ENCODE assay signal across 24 cellular contexts in genomic region chr3:127620637-127621375, GRCh38. TPM values are rescaled to one million over a fixed set of nuclear protein-coding genes. Genes with fewer than 3 reads are reported as not detected.
DNase-seq lines count a peak whose midpoint lies in the region; ATAC-seq, FAIRE-seq and TF ChIP-seq lines count a peak whose summit lies in the region.
"Had no signal": no experiment of that assay in that cellular context is flagged by ENCODE, and none has a peak within 500 bp of the region (broad histone marks: within the 10 kb centered on the region; RNA-seq: fewer than 3 reads in every experiment).

No MANE protein-coding gene starts in this region.

- TF ChIP-seq EP300 in HepG2 (IDR thresholded peaks at IDR 0.05; ENCODE audit: low read depth in 2 of 2, low read length in 2 of 2) (no peak), HepG2 (CRISPR knock-in tag; IDR thresholded peaks at IDR 0.05; ENCODE audit: borderline replicate concordance) (no peak)

- H4K91ac ChIP-seq in neuronal stem cell (ENCODE audit: low read depth, low read length, poor library complexity) = no peak overlapping the region

- H2BK5ac ChIP-seq in neuronal stem cell (ENCODE audit: low read length) = no peak overlapping the region

- H2AK5ac ChIP-seq in neuronal stem cell (ENCODE audit: low read depth, low read length) = no peak overlapping the region

- TF ChIP-seq POLR2A in HepG2 (IDR thresholded peaks at IDR 0.05; ENCODE audit: insufficient read depth in 1 of 2, low read depth in 2 of 2, low read length in 2 of 2) (no peak), right lobe of liver (IDR thresholded peaks at IDR 0.05) (no peak), GM12891 (IDR thresholded peaks at IDR 0.05; ENCODE audit: low read depth, low read length) (no peak; the same call in 1 of the 2 replicates)

- TF ChIP-seq RAD21 in HepG2 (CRISPR knock-in tag; IDR thresholded peaks at IDR 0.05) = no peak

- no peak overlapping the region for H3K9ac ChIP-seq in HepG2 (ENCODE audit: insufficient read depth, low read depth, low read length)
- peak overlapping the region; percentile 71 for H3K9ac ChIP-seq in neuronal stem cell (ENCODE audit: low read depth, low read length, poor library complexity)

- H2AFZ ChIP-seq in HepG2 (ENCODE audit: low read length) (no peak overlapping the region), neuronal stem cell (ENCODE audit: low read length) (no peak overlapping the region)
- H2AFZ ChIP-seq: GM23338 had no signal

- CTCF ChIA-PET in HepG2 (lab: Yijun Ruan, JAX; ENCODE audit: low intra/inter-chr PET ratio, low total read pairs) = no interaction called here

- no peak for DNase-seq in HepG2 (ENCODE audit: low spot score)
- DNase-seq in right lobe of liver = no peak
- DNase-seq in bronchial epithelial cell (ENCODE audit: low read depth) = no peak
- no peak for DNase-seq in neuronal stem cell (ENCODE audit: low spot score)
- DNase-seq in SKM-1 (lab: John Stamatoyannopoulos, UW; ENCODE audit: unreplicated experiment) = no peak
- DNase-seq in GM12891 (ENCODE audit: insufficient read length, low spot score) = no peak
- DNase-seq: ACHN; BE2C; C1 segment of cervical spinal cord; CD4-positive, CD25-positive, alpha-beta regulatory T cell; CD8-positive, alpha-beta memory T cell; COR-L47; DMS 273 treated with DMSO at 0.1 percent for 48 hours; DMS53; DND-41; EL; H7; HFFc6; IMR-90; KBM-7 had no signal

- H3K27me3 ChIP-seq in HepG2 (ENCODE audit: control insufficient read depth in 1 of 2, insufficient read depth in 2 of 2, low read length in 2 of 2) (no peaks in the 10 kb centered on the region), right lobe of liver (no peaks in the 10 kb centered on the region), bronchial epithelial cell (ENCODE audit: control insufficient read depth, insufficient read depth, low read length) (no peaks in the 10 kb centered on the region), neuronal stem cell (ENCODE audit: control insufficient read depth in 3 of 3, insufficient read depth in 3 of 3, low read depth in 1 of 3, low read length in 3 of 3) (no peaks in the 10 kb centered on the region)
- H3K27me3 ChIP-seq: BE2C had no signal

- TF ChIP-seq CTCF in HepG2 (CRISPR knock-in tag; IDR thresholded peaks at IDR 0.05) = no peak
- TF ChIP-seq CTCF in right lobe of liver (IDR thresholded peaks at IDR 0.05) = no peak
- no peak for TF ChIP-seq CTCF in bronchial epithelial cell (IDR thresholded peaks at IDR 0.05; ENCODE audit: insufficient read depth, low read length, severe bottlenecking)

- BruUV-seq in HepG2 (replicated peaks; lab: Mats Ljungman, UMichigan) = no TSS peak

- FAIRE-seq in HepG2 (lab: Jason Lieb, UNC) = no peak
- peak; percentile 92 for FAIRE-seq in bronchial epithelial cell (lab: Jason Lieb, UNC)
- FAIRE-seq in GM12891 (lab: Jason Lieb, UNC) = no peak
- FAIRE-seq: A204.1 had no signal

- no peaks in the 10 kb centered on the region for H3K9me3 ChIP-seq in HepG2 (ENCODE audit: low read length)
- no peaks in the 10 kb centered on the region for H3K9me3 ChIP-seq in right lobe of liver
- peaks cover 0 to 4% of the 10 kb centered on the region in 2 donors for H3K9me3 ChIP-seq in neuronal stem cell (replicated peaks in 1 of 2; ENCODE audit: control insufficient read depth in 2 of 2, insufficient read depth in 1 of 2, low read depth in 1 of 2, low read length in 2 of 2)
- H3K9me3 ChIP-seq: BE2C had no signal

- peaks cover 30 to 60% of the 10 kb centered on the region in 2 experiments for H3K36me3 ChIP-seq in HepG2 (replicated peaks in 1 of 2; ENCODE audit: control insufficient read depth in 1 of 2, insufficient read depth in 2 of 2, low read length in 2 of 2)
- H3K36me3 ChIP-seq in right lobe of liver = no peaks in the 10 kb centered on the region
- peaks cover 7% of the 10 kb centered on the region for H3K36me3 ChIP-seq in bronchial epithelial cell (ENCODE audit: control insufficient read depth, insufficient read depth, low read length)
- peaks cover 67 to 76% of the 10 kb centered on the region in 2 donors for H3K36me3 ChIP-seq in neuronal stem cell (replicated peaks in 1 of 2; ENCODE audit: control insufficient read depth in 2 of 2, insufficient read depth in 2 of 2, low read length in 2 of 2)

- peaks cover 8% of the 10 kb centered on the region for H3K79me1 ChIP-seq in neuronal stem cell (ENCODE audit: low read depth, low read length)

- intact Hi-C loops in HepG2 (cut with micrococcal nuclease; ENCODE audit: unreplicated experiment) = no loop called here
- intact Hi-C loops in right lobe of liver (cut with DNase I) = no loop called here

- WGBS in HepG2 (ENCODE audit: low lambda C conversion rate) = 98% methylated on average over 32 of the region's 32 CpGs
- 98% methylated on average over 18 of the region's 32 CpGs for WGBS in right lobe of liver (ENCODE audit: insufficient coverage, low coverage, low lambda C conversion rate, missing lambda C conversion rate)
- no CpG with 5 or more reads among the region's 32 CpGs for WGBS in neuronal stem cell (ENCODE audit: extremely low coverage in 2 of 2, insufficient read length in 2 of 2, insufficient replicate concordance in 1 of 2), 2 donors

- H2BK12ac ChIP-seq in neuronal stem cell (ENCODE audit: low read length) = no peak overlapping the region

- POLR2A ChIA-PET in HepG2 (lab: Yijun Ruan, JAX) = no interaction called here

- H3K18ac ChIP-seq in neuronal stem cell (ENCODE audit: low read length) = no peak overlapping the region

- H3K4me3 ChIP-seq in HepG2 (replicated peaks in 1 of 3; ENCODE audit: insufficient read depth in 1 of 3, low read depth in 2 of 3, low read length in 3 of 3) (no peak overlapping the region), right lobe of liver (no peak overlapping the region), bronchial epithelial cell (ENCODE audit: low read depth, low read length) (no peak overlapping the region), neuronal stem cell (ENCODE audit: low read length in 2 of 2) (no peak overlapping the region)
- H3K4me3 ChIP-seq: GM23338 had no signal

- no peak for ATAC-seq in HepG2
- ATAC-seq in right lobe of liver = no peak
- ATAC-seq in HG02938 (IDR thresholded peaks at IDR 0.05; ENCODE audit: unreplicated experiment) = no peak
- ATAC-seq: GM23338, HCT116 had no signal

- no peak overlapping the region for H3K4ac ChIP-seq in neuronal stem cell (ENCODE audit: low read length)

- H3K79me2 ChIP-seq in HepG2 (ENCODE audit: insufficient read depth, low read length) = no peaks in the 10 kb centered on the region

- no peaks in the 10 kb centered on the region for H3K4me1 ChIP-seq in HepG2 (ENCODE audit: insufficient read depth, low read length)
- H3K4me1 ChIP-seq in right lobe of liver = no peaks in the 10 kb centered on the region
- no peaks in the 10 kb centered on the region for H3K4me1 ChIP-seq in neuronal stem cell (ENCODE audit: control insufficient read depth in 2 of 2, insufficient read depth in 1 of 2, low read depth in 1 of 2, low read length in 2 of 2)
- H3K4me1 ChIP-seq: BE2C had no signal

- H3K27ac ChIP-seq in HepG2 (ENCODE audit: extremely low read length, insufficient read depth, low read length) (no peak overlapping the region), right lobe of liver (no peak overlapping the region), neuronal stem cell (replicated peaks; ENCODE audit: low read length) (no peak overlapping the region)

- no peak overlapping the region for H2BK15ac ChIP-seq in neuronal stem cell (ENCODE audit: low read length)

- no peak overlapping the region for H3K14ac ChIP-seq in neuronal stem cell (ENCODE audit: low read length)

- no peak overlapping the region for H4K8ac ChIP-seq in neuronal stem cell (ENCODE audit: low read depth, low read length)

- H3K23ac ChIP-seq in neuronal stem cell (ENCODE audit: low read depth, low read length, poor library complexity) = no peak overlapping the region

- in situ Hi-C loops in HepG2 (cut with HindIII; ENCODE audit: extremely low pct_ligation_motif_present, low pct_unique_long_range_greater_than_20kb) = no loop called here

- H2BK120ac ChIP-seq in neuronal stem cell (ENCODE audit: low read depth, low read length) = no peak overlapping the region

- H3K4me2 ChIP-seq in HepG2 (ENCODE audit: low read depth, low read length) (no peak overlapping the region), neuronal stem cell (ENCODE audit: insufficient read depth, low read length, poor library complexity, severe bottlenecking) (no peak overlapping the region)
- H3K4me2 ChIP-seq: GM23338 had no signal

- H4K20me1 ChIP-seq in HepG2 (ENCODE audit: insufficient read depth, low read length) = no peaks in the 10 kb centered on the region

RNA-seq across cellular contexts. Expression of gene PODXL2, which starts 8.2 kb away (rescaled TPM):
- total RNA-seq in HepG2 (2016; rRNA removed; fragmentation: Illumina TruSeq; extraction: Trizol) (13.5 and 25.1 TPM in 2 replicates), right lobe of liver (1 to 10 TPM in 1 of 6 experiments, under 1 TPM in 5; 0.19 to 1.6 (median 0.63) TPM), bronchial epithelial cell (1.8 and 3.4 TPM in 2 replicates)
- 11.1 and 12.1 TPM in 2 replicates for total RNA-seq in HepG2 (2016; cell fraction: cytosol; rRNA removed; fragmentation: Illumina TruSeq; extraction: Trizol; ENCODE audit: low read depth)
- 12.9 and 25.2 TPM in 2 replicates for total RNA-seq in HepG2 (2016; cell fraction: insoluble cytoplasmic fraction; rRNA removed; fragmentation: Illumina TruSeq; extraction: Trizol)
- 17.4 and 19.2 TPM in 2 replicates for total RNA-seq in HepG2 (2016; cell fraction: membrane; rRNA removed; fragmentation: Illumina TruSeq; extraction: Trizol)
- 22.7 and 24.9 TPM in 2 replicates for total RNA-seq in HepG2 (2016; cell fraction: nucleus; rRNA removed; fragmentation: Illumina TruSeq; extraction: Trizol)
- 20.4 and 31.7 TPM in 2 replicates for polyA plus RNA-seq in HepG2 (2011; rRNA removed)
- polyA plus RNA-seq in HepG2 (2011; cell fraction: cytosol; rRNA removed) = 24.7 and 33.2 TPM in 2 replicates
- polyA plus RNA-seq in HepG2 (2011; cell fraction: nucleus; rRNA removed) = 25.3 and 29.3 TPM in 2 replicates
- 12.3 and 15.4 TPM in 2 replicates for polyA plus RNA-seq in HepG2 (2012)
- 13.5 and 14.7 TPM in 2 replicates for polyA plus RNA-seq in HepG2 (2016; cell fraction: cytosol; fragmentation: Illumina TruSeq; extraction: Trizol; ENCODE audit: low read depth)
- 12.3 and 15.0 TPM in 2 replicates for polyA plus RNA-seq in HepG2 (2016; cell fraction: insoluble cytoplasmic fraction; fragmentation: Illumina TruSeq; extraction: Trizol; ENCODE audit: low read depth)
- 18.5 and 19.8 TPM in 2 replicates for polyA plus RNA-seq in HepG2 (2016; cell fraction: membrane; fragmentation: Illumina TruSeq; extraction: Trizol; ENCODE audit: low read depth)
- 39.4 and 41.1 TPM in 2 replicates for polyA plus RNA-seq in HepG2 (2016; cell fraction: nucleus; fragmentation: Illumina TruSeq; extraction: Trizol; ENCODE audit: insufficient read depth, low read depth)
- polyA minus RNA-seq in HepG2 (2011; rRNA and poly(A)+ RNA removed; ENCODE audit: low replicate concordance) = 19.7 and 24.8 TPM in 2 replicates
- polyA minus RNA-seq in HepG2 (2011; cell fraction: cytosol; rRNA and poly(A)+ RNA removed) = 10.5 and 11.6 TPM in 2 replicates
- 5.3 and 7.3 TPM in 2 replicates for polyA minus RNA-seq in HepG2 (2011; cell fraction: nucleus; rRNA and poly(A)+ RNA removed)
- polyA plus RNA-seq in neuronal stem cell (2013, experiment 1 of 2) = 26.3 TPM
- 24.4 TPM for polyA plus RNA-seq in neuronal stem cell (2013, experiment 2 of 2)
- polyA plus RNA-seq in GM12891 (2012; ENCODE audit: low read depth, missing spikeins) = 4.0 TPM

RNA-seq across cellular contexts. Expression of gene MCM2, which starts 22.6 kb away (rescaled TPM):
- 133 and 134 TPM in 2 replicates for total RNA-seq in HepG2 (2016; rRNA removed; fragmentation: Illumina TruSeq; extraction: Trizol)
- 22.3 and 24.9 TPM in 2 replicates for total RNA-seq in HepG2 (2016; cell fraction: cytosol; rRNA removed; fragmentation: Illumina TruSeq; extraction: Trizol; ENCODE audit: low read depth)
- total RNA-seq in HepG2 (2016; cell fraction: insoluble cytoplasmic fraction; rRNA removed; fragmentation: Illumina TruSeq; extraction: Trizol) = 115 and 130 TPM in 2 replicates
- 33.8 and 39.4 TPM in 2 replicates for total RNA-seq in HepG2 (2016; cell fraction: membrane; rRNA removed; fragmentation: Illumina TruSeq; extraction: Trizol)
- 68.8 and 75.2 TPM in 2 replicates for total RNA-seq in HepG2 (2016; cell fraction: nucleus; rRNA removed; fragmentation: Illumina TruSeq; extraction: Trizol)
- 34.3 and 43.5 TPM in 2 replicates for polyA plus RNA-seq in HepG2 (2011; rRNA removed)
- polyA plus RNA-seq in HepG2 (2011; cell fraction: cytosol; rRNA removed) = 28.9 and 46.8 TPM in 2 replicates
- polyA plus RNA-seq in HepG2 (2011; cell fraction: nucleus; rRNA removed) = 34.6 and 57.1 TPM in 2 replicates
- 19.7 and 32.1 TPM in 2 replicates for polyA plus RNA-seq in HepG2 (2012)
- 7.2 and 8.0 TPM in 2 replicates for polyA plus RNA-seq in HepG2 (2016; cell fraction: cytosol; fragmentation: Illumina TruSeq; extraction: Trizol; ENCODE audit: low read depth)
- 74.7 and 93.0 TPM in 2 replicates for polyA plus RNA-seq in HepG2 (2016; cell fraction: insoluble cytoplasmic fraction; fragmentation: Illumina TruSeq; extraction: Trizol; ENCODE audit: low read depth)
- 14.0 and 16.6 TPM in 2 replicates for polyA plus RNA-seq in HepG2 (2016; cell fraction: membrane; fragmentation: Illumina TruSeq; extraction: Trizol; ENCODE audit: low read depth)
- polyA plus RNA-seq in HepG2 (2016; cell fraction: nucleus; fragmentation: Illumina TruSeq; extraction: Trizol; ENCODE audit: insufficient read depth, low read depth) = 65.8 and 73.2 TPM in 2 replicates
- 166 and 435 TPM in 2 replicates for polyA minus RNA-seq in HepG2 (2011; rRNA and poly(A)+ RNA removed; ENCODE audit: low replicate concordance)
- polyA minus RNA-seq in HepG2 (2011; cell fraction: cytosol; rRNA and poly(A)+ RNA removed) = 38.0 and 60.1 TPM in 2 replicates
- 20.4 and 28.2 TPM in 2 replicates for polyA minus RNA-seq in HepG2 (2011; cell fraction: nucleus; rRNA and poly(A)+ RNA removed)
- total RNA-seq in right lobe of liver = 10 to 100 TPM in 2 of 6 experiments, 1 to 10 TPM in 4; 1.6 to 25.3 (median 3.2) TPM
- 8.3 and 16.6 TPM in 2 replicates for total RNA-seq in bronchial epithelial cell
- 68.7 TPM for polyA plus RNA-seq in neuronal stem cell (2013, experiment 1 of 2)
- 67.7 TPM for polyA plus RNA-seq in neuronal stem cell (2013, experiment 2 of 2)
- 95.8 TPM for polyA plus RNA-seq in GM12891 (2012; ENCODE audit: low read depth, missing spikeins)

RNA-seq across cellular contexts. Expression of gene TPRA1, which starts 30.3 kb away (rescaled TPM):
- total RNA-seq in HepG2 (2016; rRNA removed; fragmentation: Illumina TruSeq; extraction: Trizol) = 16.0 and 25.8 TPM in 2 replicates
- 5.2 and 7.7 TPM in 2 replicates for total RNA-seq in HepG2 (2016; cell fraction: cytosol; rRNA removed; fragmentation: Illumina TruSeq; extraction: Trizol; ENCODE audit: low read depth)
- total RNA-seq in HepG2 (2016; cell fraction: insoluble cytoplasmic fraction; rRNA removed; fragmentation: Illumina TruSeq; extraction: Trizol) = 18.1 and 26.7 TPM in 2 replicates
- total RNA-seq in HepG2 (2016; cell fraction: membrane; rRNA removed; fragmentation: Illumina TruSeq; extraction: Trizol) = 14.2 and 15.9 TPM in 2 replicates
- total RNA-seq in HepG2 (2016; cell fraction: nucleus; rRNA removed; fragmentation: Illumina TruSeq; extraction: Trizol) = 19.5 and 20.8 TPM in 2 replicates
- 25.4 and 35.4 TPM in 2 replicates for polyA plus RNA-seq in HepG2 (2011; rRNA removed)
- 20.8 and 29.8 TPM in 2 replicates for polyA plus RNA-seq in HepG2 (2011; cell fraction: cytosol; rRNA removed)
- polyA plus RNA-seq in HepG2 (2011; cell fraction: nucleus; rRNA removed) = 39.0 and 41.7 TPM in 2 replicates
- polyA plus RNA-seq in HepG2 (2012) = 13.0 and 16.0 TPM in 2 replicates
- polyA plus RNA-seq in HepG2 (2016; cell fraction: cytosol; fragmentation: Illumina TruSeq; extraction: Trizol; ENCODE audit: low read depth) = 5.6 and 6.4 TPM in 2 replicates
- polyA plus RNA-seq in HepG2 (2016; cell fraction: insoluble cytoplasmic fraction; fragmentation: Illumina TruSeq; extraction: Trizol; ENCODE audit: low read depth) = 14.3 TPM in 2 replicates
- polyA plus RNA-seq in HepG2 (2016; cell fraction: membrane; fragmentation: Illumina TruSeq; extraction: Trizol; ENCODE audit: low read depth) = 9.6 and 10.9 TPM in 2 replicates
- polyA plus RNA-seq in HepG2 (2016; cell fraction: nucleus; fragmentation: Illumina TruSeq; extraction: Trizol; ENCODE audit: insufficient read depth, low read depth) = 34.7 and 36.4 TPM in 2 replicates
- polyA minus RNA-seq in HepG2 (2011; rRNA and poly(A)+ RNA removed; ENCODE audit: low replicate concordance) = 60.4 and 130 TPM in 2 replicates
- polyA minus RNA-seq in HepG2 (2011; cell fraction: cytosol; rRNA and poly(A)+ RNA removed) = 12.0 and 12.9 TPM in 2 replicates
- polyA minus RNA-seq in HepG2 (2011; cell fraction: nucleus; rRNA and poly(A)+ RNA removed) = 12.6 and 20.5 TPM in 2 replicates
- 10 to 100 TPM; 13.9 to 25.9 (median 23.3) TPM for total RNA-seq in right lobe of liver
- 27.5 and 38.4 TPM in 2 replicates for total RNA-seq in bronchial epithelial cell
- 17.1 TPM for polyA plus RNA-seq in neuronal stem cell (2013, experiment 1 of 2)
- 16.1 TPM for polyA plus RNA-seq in neuronal stem cell (2013, experiment 2 of 2)
- 12.8 TPM for polyA plus RNA-seq in GM12891 (2012; ENCODE audit: low read depth, missing spikeins)

RNA-seq across cellular contexts. Expression of gene ABTB1, which starts 51.9 kb away (rescaled TPM):
- total RNA-seq in HepG2 (2016; rRNA removed; fragmentation: Illumina TruSeq; extraction: Trizol) (0.24 and 0.42 TPM in 2 replicates), right lobe of liver (10 to 100 TPM in 5 of 6 experiments, 1 to 10 TPM in 1; 9.4 to 20.3 (median 12.2) TPM), bronchial epithelial cell (4.7 and 5.8 TPM in 2 replicates)
- 0.09 and 0.30 TPM in 2 replicates for total RNA-seq in HepG2 (2016; cell fraction: cytosol; rRNA removed; fragmentation: Illumina TruSeq; extraction: Trizol; ENCODE audit: low read depth)
- 0.13 and 0.30 TPM in 2 replicates for total RNA-seq in HepG2 (2016; cell fraction: insoluble cytoplasmic fraction; rRNA removed; fragmentation: Illumina TruSeq; extraction: Trizol)
- total RNA-seq in HepG2 (2016; cell fraction: membrane; rRNA removed; fragmentation: Illumina TruSeq; extraction: Trizol) = 0.56 and 0.72 TPM in 2 replicates
- 1.0 and 2.3 TPM in 2 replicates for total RNA-seq in HepG2 (2016; cell fraction: nucleus; rRNA removed; fragmentation: Illumina TruSeq; extraction: Trizol)
- 14.5 and 17.9 TPM in 2 replicates for polyA plus RNA-seq in HepG2 (2011; rRNA removed)
- polyA plus RNA-seq in HepG2 (2011; cell fraction: cytosol; rRNA removed) = 12.3 and 15.2 TPM in 2 replicates
- 97.1 and 99.3 TPM in 2 replicates for polyA plus RNA-seq in HepG2 (2011; cell fraction: nucleus; rRNA removed)
- 7.0 and 10.3 TPM in 2 replicates for polyA plus RNA-seq in HepG2 (2012)
- polyA plus RNA-seq in HepG2 (2016; cell fraction: cytosol; fragmentation: Illumina TruSeq; extraction: Trizol; ENCODE audit: low read depth) = 0.44 and 0.71 TPM in 2 replicates
- 0.98 and 1.0 TPM in 2 replicates for polyA plus RNA-seq in HepG2 (2016; cell fraction: insoluble cytoplasmic fraction; fragmentation: Illumina TruSeq; extraction: Trizol; ENCODE audit: low read depth)
- polyA plus RNA-seq in HepG2 (2016; cell fraction: membrane; fragmentation: Illumina TruSeq; extraction: Trizol; ENCODE audit: low read depth) = 0.39 and 0.88 TPM in 2 replicates
- polyA plus RNA-seq in HepG2 (2016; cell fraction: nucleus; fragmentation: Illumina TruSeq; extraction: Trizol; ENCODE audit: insufficient read depth, low read depth) = 2.9 and 3.4 TPM in 2 replicates
- 33.1 and 57.2 TPM in 2 replicates for polyA minus RNA-seq in HepG2 (2011; rRNA and poly(A)+ RNA removed; ENCODE audit: low replicate concordance)
- 6.9 and 10.2 TPM in 2 replicates for polyA minus RNA-seq in HepG2 (2011; cell fraction: cytosol; rRNA and poly(A)+ RNA removed)
- polyA minus RNA-seq in HepG2 (2011; cell fraction: nucleus; rRNA and poly(A)+ RNA removed) = 15.7 and 18.6 TPM in 2 replicates
- polyA plus RNA-seq in neuronal stem cell (2013, experiment 1 of 2) = 5.8 TPM
- polyA plus RNA-seq in neuronal stem cell (2013, experiment 2 of 2) = 6.1 TPM
- polyA plus RNA-seq in GM12891 (2012; ENCODE audit: low read depth, missing spikeins) = 9.5 TPM
